Comparison of ENCODE assay signal across 20 cellular contexts in the genomic region with DNA sequence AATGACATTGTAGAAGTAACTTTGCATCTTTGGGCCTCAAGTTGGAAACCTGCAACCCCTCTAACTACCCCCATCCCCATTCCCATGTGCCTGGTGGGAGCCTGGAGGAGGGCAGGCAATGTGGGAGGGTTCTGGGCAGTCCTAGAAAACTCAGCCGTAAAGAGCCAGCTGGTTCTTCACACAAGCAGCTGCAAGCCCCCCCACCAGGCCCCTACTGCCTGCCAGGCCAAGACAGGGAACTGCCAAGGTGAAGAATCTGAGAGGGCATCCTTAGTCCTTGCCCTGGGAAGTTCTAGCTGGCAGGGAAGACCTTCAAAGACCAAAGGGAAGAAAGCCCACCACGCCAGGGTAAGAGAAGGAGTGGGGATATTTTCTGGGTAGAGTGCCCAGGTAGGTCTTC. TPM values are rescaled to one million over a fixed set of nuclear protein-coding genes. Genes with fewer than 3 reads are reported as not detected.
"Had no signal": no experiment of that assay in that cellular context is flagged by ENCODE, and none has a peak within 500 bp of the region (broad histone marks: within the 10 kb centered on the region; RNA-seq: fewer than 3 reads in every experiment).

No MANE protein-coding gene starts in this region.

- H3K9me3 Mint-ChIP-seq: natural killer cell; stimulated activated effector memory CD8-positive, alpha-beta T cell treated with anti-CD3 and anti-CD28 coated beads, Interleukin-12 subunit alpha, Interleukin-12 subunit beta, amount 100 ng/mL, for 72 hours had no signal

- H3K27me3 ChIP-seq: esophagus muscularis mucosa, heart left ventricle, left lung, ovary, sigmoid colon, stomach, thyroid gland had no signal

- H3K4me3 ChIP-seq: dorsolateral prefrontal cortex, esophagus muscularis mucosa, gastroesophageal sphincter, heart left ventricle, hepatocyte, left lung, ovary, psoas muscle, sigmoid colon, stomach, thyroid gland had no signal

- H3K9me3 ChIP-seq: esophagus muscularis mucosa, gastroesophageal sphincter, heart left ventricle, left lung, ovary, psoas muscle, sigmoid colon, stomach, thyroid gland had no signal

- H3K79me2 ChIP-seq: hepatocyte had no signal

- H3K4me3 Mint-ChIP-seq: natural killer cell; stimulated activated effector memory CD8-positive, alpha-beta T cell treated with anti-CD3 and anti-CD28 coated beads, Interleukin-12 subunit alpha, Interleukin-12 subunit beta, amount 100 ng/mL, for 72 hours had no signal

- H3K4me2 ChIP-seq: hepatocyte had no signal

- H3K4me1 ChIP-seq: foreskin keratinocyte, left lung, psoas muscle had no signal

- H3K27ac ChIP-seq: dorsolateral prefrontal cortex, esophagus muscularis mucosa, foreskin keratinocyte, gastroesophageal sphincter, heart left ventricle, hepatocyte, left lung, ovary, psoas muscle, sigmoid colon, stomach, thyroid gland had no signal

- H3K36me3 Mint-ChIP-seq: natural killer cell; stimulated activated effector memory CD8-positive, alpha-beta T cell treated with anti-CD3 and anti-CD28 coated beads, Interleukin-12 subunit alpha, Interleukin-12 subunit beta, amount 100 ng/mL, for 72 hours had no signal

- H3K36me3 ChIP-seq: esophagus muscularis mucosa, gastroesophageal sphincter, heart left ventricle, left lung, ovary, sigmoid colon, stomach, thyroid gland had no signal

RNA-seq across cellular contexts. Expression of a gene that starts 12.2 kb away (rescaled TPM):
- total RNA-seq: endothelial cell of umbilical vein, foreskin keratinocyte, kidney epithelial cell, renal cortical epithelial cell had no signal
- polyA plus RNA-seq: endothelial cell of umbilical vein, foreskin keratinocyte had no signal

RNA-seq across cellular contexts. Expression of a gene that starts 57.4 kb away (rescaled TPM):
- total RNA-seq: endothelial cell of umbilical vein, epithelial cell of proximal tubule, fibroblast of lung, foreskin keratinocyte, hepatocyte, kidney epithelial cell, lung microvascular endothelial cell, natural killer cell, renal cortical epithelial cell, sigmoid colon, stomach had no signal
- polyA plus RNA-seq: endothelial cell of umbilical vein, fibroblast of lung, foreskin keratinocyte, stomach had no signal
